Comparison of ENCODE assay signal across 8 cellular contexts in genomic region chr6:112286010-112286409, GRCh38. TPM values are rescaled to one million over a fixed set of nuclear protein-coding genes. Genes with fewer than 3 reads are reported as not detected.
DNase-seq lines count a peak whose midpoint lies in the region; ATAC-seq lines count a peak whose summit lies in the region.

No MANE protein-coding gene starts in this region.

- ATAC-seq in GM21381 (IDR thresholded peaks at IDR 0.05; ENCODE audit: unreplicated experiment) (peak; percentile 76), esophagus mucosa (no peak)

- DNase-seq in KBM-7: peak; percentile 58
- peak; percentile 69 for DNase-seq in activated effector memory CD4-positive, alpha-beta T cell treated with anti-CD3 and anti-CD28 coated beads, Interleukin-2, amount 50 U/mL, for 16 hours
- no peak for DNase-seq in DMS53 (lab: John Stamatoyannopoulos, UW)
- DNase-seq in MV-4-11 (lab: John Stamatoyannopoulos, UW): no peak
- no peak for DNase-seq in NCI-H2171 treated with DMSO at 0.1 percent for 48 hours (lab: John Stamatoyannopoulos, UW)

- H3K27me3 ChIP-seq in BLaER1 treated with 17β-estradiol and CSF1 and Interleukin-3, amounts not matched to agents 10 nM and 100 nM: no peaks in the 10 kb centered on the region

- no peak overlapping the region for H3K4me3 ChIP-seq in BLaER1 treated with 17β-estradiol and CSF1 and Interleukin-3, amounts not matched to agents 10 nM and 100 nM

- H3K36me3 ChIP-seq in BLaER1 treated with 17β-estradiol and CSF1 and Interleukin-3, amounts not matched to agents 10 nM and 100 nM: no peaks in the 10 kb centered on the region

- H3K9ac ChIP-seq in BLaER1 treated with 17β-estradiol and CSF1 and Interleukin-3, amounts not matched to agents 10 nM and 100 nM: no peak overlapping the region

- H4K20me1 ChIP-seq in BLaER1 treated with 17β-estradiol and CSF1 and Interleukin-3, amounts not matched to agents 10 nM and 100 nM: no peaks in the 10 kb centered on the region

- peak overlapping the region in 2 of 11 experiments; percentile 6 to 58; a peak in 3 of 22 replicates for H3K27ac ChIP-seq in BLaER1 treated with 17β-estradiol and CSF1 and Interleukin-3, amounts not matched to agents 10 nM and 100 nM

- H3K4me1 ChIP-seq in BLaER1 treated with 17β-estradiol and CSF1 and Interleukin-3, amounts not matched to agents 10 nM and 100 nM: peaks cover 0 to 23% (median 15%) of the 10 kb centered on the region in 10 experiments; a peak in 18 of 20 replicates

- H3K9me3 ChIP-seq in BLaER1 treated with 17β-estradiol and CSF1 and Interleukin-3, amounts not matched to agents 10 nM and 100 nM (replicated peaks in 1 of 11): peaks cover 0 to 7% (median 0%) of the 10 kb centered on the region in 11 experiments; a peak in 5 of 22 replicates

- in situ Hi-C loops in KBM-7 (cut with MboI; ENCODE audit: low pct_unique_long_range_greater_than_20kb, low sequenced_read_pairs): no loop called here

- peak overlapping the region in 10 of 11 experiments; percentile 0 to 52 (median 36); a peak in 17 of 22 replicates for H3K4me2 ChIP-seq in BLaER1 treated with 17β-estradiol and CSF1 and Interleukin-3, amounts not matched to agents 10 nM and 100 nM

RNA-seq across cellular contexts. Expression of gene LAMA4, which starts 31.6 kb away (rescaled TPM):
- total RNA-seq in esophagus mucosa: 8.0 TPM

Comparison
In these comparisons a context has a peak if more than half of its experiments do, and no peak if none do; other contexts are left out.
1. DNase-seq: peak in KBM-7 (single experiment) and activated effector memory CD4-positive, alpha-beta T cell treated with anti-CD3 and anti-CD28 coated beads, Interleukin-2, amount 50 U/mL, for 16 hours (single experiment); none in DMS53 (single experiment), MV-4-11 (single experiment) and NCI-H2171 treated with DMSO at 0.1 percent for 48 hours (single experiment).